17 cellular contexts compared by ENCODE assay signal in genomic region chr1:245875581-245876263, GRCh38.
DNase-seq lines count a peak whose midpoint lies in the region; ATAC-seq and TF ChIP-seq lines count a peak whose summit lies in the region.
"Had no signal": no experiment of that assay in that cellular context is flagged by ENCODE, and none has a peak within 500 bp of the region (broad histone marks: within the 10 kb centered on the region; RNA-seq: fewer than 3 reads in every experiment).

No MANE protein-coding gene starts in this region.

- peak; percentile 32 for TF ChIP-seq CTCF in chondrocyte (IDR thresholded peaks at IDR 0.05)

- H3K27ac ChIP-seq in muscle layer of duodenum (ENCODE audit: low read length) = peak overlapping the region; percentile 41
- H3K27ac ChIP-seq: Peyer's patch had no signal

- no peaks in the 10 kb centered on the region for H3K9me3 ChIP-seq in muscle layer of duodenum (ENCODE audit: control insufficient read depth in 1 of 2, low read length in 2 of 2)
- H3K9me3 ChIP-seq: Peyer's patch, sigmoid colon had no signal

- ATAC-seq in GM18870 (IDR thresholded peaks at IDR 0.05; ENCODE audit: unreplicated experiment) (peak; percentile 52), HG03196 (IDR thresholded peaks at IDR 0.05; ENCODE audit: unreplicated experiment) (peak; percentile 68), HG03520 (IDR thresholded peaks at IDR 0.05; ENCODE audit: unreplicated experiment) (no peak)
- ATAC-seq: GM12878 had no signal

- H3K36me3 ChIP-seq in muscle layer of duodenum (ENCODE audit: control insufficient read depth in 1 of 2, insufficient read depth in 2 of 2, low read length in 2 of 2) = no peaks in the 10 kb centered on the region
- H3K36me3 ChIP-seq: Peyer's patch, sigmoid colon had no signal

- no peak for DNase-seq in chondrocyte (ENCODE audit: low spot score)
- DNase-seq in stimulated activated CD4-positive, alpha-beta T cell treated with anti-CD3 and anti-CD28 coated beads, Interleukin-12 subunit alpha, Interleukin-12 subunit beta, amount 100 ng/mL, for 4 hours = no peak
- no peak for DNase-seq in DMS53 (lab: John Stamatoyannopoulos, UW)
- DNase-seq: activated CD4-positive, alpha-beta T cell treated with anti-CD3 and anti-CD28 coated beads, Interleukin-2, amount 50 U/mL, for 4 hours; activated T-cell treated with anti-CD3 and anti-CD28 coated beads, Interleukin-2, amount 50 U/mL, for 1 hour; hippocampal formation; occipital lobe; stimulated activated CD4-positive, alpha-beta T cell treated with anti-CD3 and anti-CD28 coated beads, Interleukin-2, amount 100 ng/mL, for 48 hours had no signal

- peaks cover 2 to 17% of the 10 kb centered on the region in 2 donors for H3K4me1 ChIP-seq in muscle layer of duodenum (ENCODE audit: control insufficient read depth in 1 of 2, insufficient read depth in 2 of 2, low read length in 2 of 2)

- no peak overlapping the region for H3K4me3 Mint-ChIP-seq in chondrocyte (ENCODE audit: unreplicated experiment)
- H3K4me3 Mint-ChIP-seq: activated naive CD4-positive, alpha-beta T cell treated with anti-CD3 and anti-CD28 coated beads, Interleukin-2, amount 50 U/mL, for 24 hours; B cell had no signal

- H3K27me3 Mint-ChIP-seq in chondrocyte (ENCODE audit: low read depth) = no peaks in the 10 kb centered on the region
- H3K27me3 Mint-ChIP-seq: activated naive CD4-positive, alpha-beta T cell treated with anti-CD3 and anti-CD28 coated beads, Interleukin-2, amount 50 U/mL, for 24 hours; B cell had no signal

- no peaks in the 10 kb centered on the region for H3K27me3 ChIP-seq in muscle layer of duodenum (ENCODE audit: low read depth, low read length)
- H3K27me3 ChIP-seq: Peyer's patch, sigmoid colon had no signal

- peaks cover 66% of the 10 kb centered on the region for H3K4me1 Mint-ChIP-seq in chondrocyte (ENCODE audit: low read depth)
- H3K4me1 Mint-ChIP-seq: activated naive CD4-positive, alpha-beta T cell treated with anti-CD3 and anti-CD28 coated beads, Interleukin-2, amount 50 U/mL, for 24 hours; B cell had no signal

- no peaks in the 10 kb centered on the region for H3K36me3 Mint-ChIP-seq in chondrocyte (ENCODE audit: low read depth)

- no peaks in the 10 kb centered on the region for H3K9me3 Mint-ChIP-seq in chondrocyte (ENCODE audit: low read depth)
- H3K9me3 Mint-ChIP-seq: activated naive CD4-positive, alpha-beta T cell treated with anti-CD3 and anti-CD28 coated beads, Interleukin-2, amount 50 U/mL, for 24 hours had no signal

- no peak overlapping the region for H3K4me3 ChIP-seq in muscle layer of duodenum (ENCODE audit: low read depth in 1 of 2, low read length in 2 of 2)
- H3K4me3 ChIP-seq: GM12878, Peyer's patch, sigmoid colon had no signal

- peak overlapping the region; percentile 91 for H3K27ac Mint-ChIP-seq in chondrocyte (ENCODE audit: unreplicated experiment)
- H3K27ac Mint-ChIP-seq: activated naive CD4-positive, alpha-beta T cell treated with anti-CD3 and anti-CD28 coated beads, Interleukin-2, amount 50 U/mL, for 24 hours; B cell had no signal
